In the genomic region with DNA sequence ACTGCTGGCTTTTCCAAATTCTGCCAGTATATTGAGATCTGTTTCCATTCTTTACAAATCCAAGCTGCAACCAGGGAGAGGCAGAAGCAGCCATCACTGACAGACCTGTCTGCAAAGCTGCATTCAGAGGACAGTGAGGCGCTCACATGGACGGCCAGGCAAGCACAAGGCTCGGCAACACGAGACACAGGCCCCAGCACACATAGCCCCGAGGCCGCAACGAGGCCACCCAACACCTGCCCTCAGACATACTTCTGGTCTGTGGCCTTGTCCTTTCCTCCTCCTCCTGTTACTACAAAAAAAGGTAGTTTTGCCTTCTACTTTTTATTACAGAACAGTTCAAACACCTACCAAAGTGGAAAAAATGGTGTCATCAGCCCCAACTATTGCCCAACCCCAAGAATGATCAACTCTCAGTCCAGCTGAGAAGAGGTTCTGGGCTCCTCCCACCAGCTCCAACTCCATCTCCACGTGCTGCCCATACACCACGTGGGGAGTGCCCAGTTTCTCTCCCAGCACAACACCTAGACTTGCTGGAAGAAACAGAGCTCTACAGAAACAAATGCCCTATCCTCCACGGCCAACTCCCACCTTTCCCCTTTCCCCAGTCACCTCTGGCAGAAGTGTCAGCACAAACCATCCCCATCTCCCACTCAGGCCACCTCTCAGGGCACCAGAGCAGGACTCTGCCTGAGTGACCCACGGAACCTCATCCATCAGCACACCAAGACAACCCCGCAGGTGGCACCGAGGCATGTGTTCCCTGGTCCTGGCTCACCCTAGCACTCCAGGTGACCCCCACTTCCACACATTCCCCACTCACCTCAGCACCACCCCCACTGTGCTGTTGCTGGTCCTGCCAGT, we compare ENCODE assay signal across 1 cellular context.
TF ChIP-seq lines count a peak whose summit lies in the region.

No MANE protein-coding gene starts in this region.

TF ChIP-seq in K562, 482 proteins besides CTCF, POLR2A, EP300 and RAD21:
- TF ChIP-seq CEBPG (CRISPR knock-in tag; IDR thresholded peaks at IDR 0.05) (no peak), CEBPG (tag; conservative IDR thresholded peaks at IDR 0.05 in 1 of 2, IDR thresholded peaks at IDR 0.05 in 1 of 2) (0 out of 4 replicates have a peak, but pooled peaks of 1 of the 2 experiments have one; percentile 25), ZNF124 (CRISPR knock-in tag; IDR thresholded peaks at IDR 0.05) (no peak), NONO (IDR thresholded peaks at IDR 0.05; ENCODE audit: low read depth in 2 of 2, low read length in 1 of 2) (no peak), RBFOX2 (IDR thresholded peaks at IDR 0.05; ENCODE audit: low read depth, low read length) (peak; percentile 32; the same call in 1 of the 2 replicates), CREBBP (IDR thresholded peaks at IDR 0.05; ENCODE audit: low read depth, low read length) (no peak), ZNF76 (CRISPR knock-in tag; IDR thresholded peaks at IDR 0.05; ENCODE audit: borderline replicate concordance) (no peak), TEAD2 (tag; IDR thresholded peaks at IDR 0.05) (no peak)
- TF ChIP-seq, protein P1, sequence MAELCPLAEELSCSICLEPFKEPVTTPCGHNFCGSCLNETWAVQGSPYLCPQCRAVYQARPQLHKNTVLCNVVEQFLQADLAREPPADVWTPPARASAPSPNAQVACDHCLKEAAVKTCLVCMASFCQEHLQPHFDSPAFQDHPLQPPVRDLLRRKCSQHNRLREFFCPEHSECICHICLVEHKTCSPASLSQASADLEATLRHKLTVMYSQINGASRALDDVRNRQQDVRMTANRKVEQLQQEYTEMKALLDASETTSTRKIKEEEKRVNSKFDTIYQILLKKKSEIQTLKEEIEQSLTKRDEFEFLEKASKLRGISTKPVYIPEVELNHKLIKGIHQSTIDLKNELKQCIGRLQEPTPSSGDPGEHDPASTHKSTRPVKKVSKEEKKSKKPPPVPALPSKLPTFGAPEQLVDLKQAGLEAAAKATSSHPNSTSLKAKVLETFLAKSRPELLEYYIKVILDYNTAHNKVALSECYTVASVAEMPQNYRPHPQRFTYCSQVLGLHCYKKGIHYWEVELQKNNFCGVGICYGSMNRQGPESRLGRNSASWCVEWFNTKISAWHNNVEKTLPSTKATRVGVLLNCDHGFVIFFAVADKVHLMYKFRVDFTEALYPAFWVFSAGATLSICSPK (IDR thresholded peaks at IDR 0.05; ENCODE audit: borderline replicate concordance): no peak
- TF ChIP-seq, protein P2, sequence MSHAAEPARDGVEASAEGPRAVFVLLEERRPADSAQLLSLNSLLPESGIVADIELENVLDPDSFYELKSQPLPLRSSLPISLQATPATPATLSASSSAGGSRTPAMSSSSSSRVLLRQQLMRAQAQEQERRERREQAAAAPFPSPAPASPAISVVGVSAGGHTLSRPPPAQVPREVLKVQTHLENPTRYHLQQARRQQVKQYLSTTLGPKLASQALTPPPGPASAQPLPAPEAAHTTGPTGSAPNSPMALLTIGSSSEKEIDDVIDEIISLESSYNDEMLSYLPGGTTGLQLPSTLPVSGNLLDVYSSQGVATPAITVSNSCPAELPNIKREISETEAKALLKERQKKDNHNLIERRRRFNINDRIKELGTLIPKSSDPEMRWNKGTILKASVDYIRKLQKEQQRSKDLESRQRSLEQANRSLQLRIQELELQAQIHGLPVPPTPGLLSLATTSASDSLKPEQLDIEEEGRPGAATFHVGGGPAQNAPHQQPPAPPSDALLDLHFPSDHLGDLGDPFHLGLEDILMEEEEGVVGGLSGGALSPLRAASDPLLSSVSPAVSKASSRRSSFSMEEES (CRISPR knock-in tag; IDR thresholded peaks at IDR 0.05): no peak
